8 cellular contexts compared by ENCODE assay signal in the genomic region with DNA sequence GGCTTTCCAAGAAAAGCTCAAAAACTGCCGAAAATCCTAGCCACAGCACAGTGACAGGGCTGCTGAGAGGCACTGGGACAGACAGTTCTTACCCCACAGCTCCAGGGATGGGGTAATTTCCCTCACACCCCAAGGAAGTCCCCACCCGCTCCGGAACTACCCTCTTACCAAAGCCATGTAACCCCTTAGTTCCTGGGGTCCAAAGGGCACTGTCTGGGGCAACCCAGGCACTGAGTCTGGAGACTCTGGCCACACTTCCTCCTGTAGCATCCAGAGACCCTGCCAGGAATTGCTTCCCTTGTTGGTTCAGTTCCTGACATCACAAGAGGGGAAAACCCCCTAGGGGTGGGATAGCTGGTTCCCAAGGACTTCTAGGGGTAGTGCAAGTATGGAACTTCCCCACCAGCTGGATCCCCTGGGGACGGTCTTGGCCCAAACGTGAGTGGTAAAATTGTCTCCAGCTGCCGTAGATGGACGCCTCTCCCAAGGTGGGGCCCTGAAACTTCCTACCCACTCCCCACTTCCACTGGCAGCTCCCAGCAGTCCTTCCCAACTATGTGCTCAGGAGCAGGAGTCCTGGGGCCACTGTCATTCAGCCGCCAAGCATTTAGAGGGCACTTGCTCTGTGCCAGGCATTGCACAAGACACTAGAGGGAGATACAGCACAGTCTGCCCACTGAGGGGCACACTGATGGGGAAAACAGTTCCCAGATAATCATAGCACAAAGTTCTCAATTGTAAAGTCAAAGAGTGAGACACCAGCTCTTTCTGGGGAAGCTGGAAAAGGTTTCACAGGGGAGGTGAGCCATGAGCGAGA. TPM values are rescaled to one million over a fixed set of nuclear protein-coding genes. Genes with fewer than 3 reads are reported as not detected.
DNase-seq lines count a peak whose midpoint lies in the region; ATAC-seq and TF ChIP-seq lines count a peak whose summit lies in the region.

No MANE protein-coding gene starts in this region.

- ATAC-seq in HG03139 (IDR thresholded peaks at IDR 0.05; ENCODE audit: unreplicated experiment): no peak
- no peak for ATAC-seq in GM19463 (IDR thresholded peaks at IDR 0.05; ENCODE audit: unreplicated experiment)

- no peak overlapping the region for H3K4me3 ChIP-seq in brain microvascular endothelial cell (ENCODE audit: low read depth, low read length)

- H3K36me3 Mint-ChIP-seq in nephron progenitor cell (ENCODE audit: low read depth): no peaks in the 10 kb centered on the region

- H3K27ac Mint-ChIP-seq in nephron progenitor cell: peak overlapping the region; percentile 75

- peak; percentile 24 for TF ChIP-seq CTCF in brain microvascular endothelial cell (IDR thresholded peaks at IDR 0.05; ENCODE audit: low read depth, low read length, missing control alignments)
- TF ChIP-seq CTCF in nephron progenitor cell (IDR thresholded peaks at IDR 0.05): no peak

- no peaks in the 10 kb centered on the region for H3K9me3 Mint-ChIP-seq in nephron progenitor cell

- DNase-seq in GM04503 (ENCODE audit: low read depth): peak; percentile 3
- DNase-seq in M059J (ENCODE audit: low read depth): peak; percentile 44
- no peak for DNase-seq in brain microvascular endothelial cell
- no peak for DNase-seq in nephron progenitor cell
- no peak for DNase-seq in NCI-H187 treated with DMSO at 0.1 percent for 48 hours (lab: John Stamatoyannopoulos, UW)
- DNase-seq in midbrain (lab: John Stamatoyannopoulos, UW): no peak

- H3K36me3 ChIP-seq in brain microvascular endothelial cell (replicated peaks): no peaks in the 10 kb centered on the region

- in situ Hi-C loops in brain microvascular endothelial cell (cut with HindIII; ENCODE audit: low pct_ligation_motif_present, low sequenced_read_pairs): no loop called here

- H3K27me3 Mint-ChIP-seq in nephron progenitor cell (ENCODE audit: low read depth, poor library complexity): peaks cover 10% of the 10 kb centered on the region

- no peak overlapping the region for H3K27ac ChIP-seq in brain microvascular endothelial cell

- peaks cover 31% of the 10 kb centered on the region for H3K27me3 ChIP-seq in brain microvascular endothelial cell (replicated peaks)

- H3K4me3 Mint-ChIP-seq in nephron progenitor cell: no peak overlapping the region

- H3K4me1 Mint-ChIP-seq in nephron progenitor cell: peaks cover 18% of the 10 kb centered on the region

RNA-seq across cellular contexts. Expression of gene HCK, which starts 17.3 kb away (rescaled TPM):
- 0.27 TPM in 1 of 2 replicates, not detected in the other for total RNA-seq in M059J (2014; rRNA removed; shearing (Covaris generic))

RNA-seq across cellular contexts. Expression of gene CCM2L, which starts 24.6 kb away (rescaled TPM):
- total RNA-seq in M059J (2014; rRNA removed; shearing (Covaris generic)): not detected in 2 replicates

Comparison
In these comparisons a context has a peak if more than half of its experiments do, and no peak if none do; other contexts are left out.
1. DNase-seq: peak in GM04503 (single experiment) and M059J (single experiment); none in brain microvascular endothelial cell (single experiment), nephron progenitor cell (single experiment), NCI-H187 treated with DMSO at 0.1 percent for 48 hours (single experiment) and midbrain (single experiment).